24 cellular contexts compared by ENCODE assay signal in the genomic region with DNA sequence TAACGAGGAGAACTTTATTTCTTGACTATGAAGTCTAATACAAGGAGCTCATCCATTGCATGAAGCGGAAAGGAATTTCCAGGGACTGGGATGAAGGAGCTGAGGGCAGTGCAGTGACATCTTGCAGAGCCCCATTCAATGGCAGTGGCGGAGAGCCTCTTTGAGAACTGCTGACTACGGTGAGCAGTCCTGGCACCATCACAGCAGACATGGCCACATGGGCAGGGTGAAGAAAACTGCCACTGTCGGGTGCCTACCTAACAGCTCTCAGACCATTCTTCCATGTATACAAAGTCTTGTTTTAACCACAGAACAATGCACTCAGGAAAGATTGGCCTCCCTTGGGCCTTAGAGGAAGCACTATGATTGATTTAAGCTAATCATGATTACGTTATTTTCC.
"Had no signal": no experiment of that assay in that cellular context is flagged by ENCODE, and none has a peak within 500 bp of the region (broad histone marks: within the 10 kb centered on the region; RNA-seq: fewer than 3 reads in every experiment).

No MANE protein-coding gene starts in this region.

- H3K27ac ChIP-seq: KMS-11, PC-9, Peyer's patch, SJSA1, SK-N-MC had no signal

- H3K4me3 ChIP-seq: K562, PC-9, Peyer's patch, SJSA1, SK-N-MC had no signal

- H3K27ac Mint-ChIP-seq: IgD-negative memory B cell had no signal

- ATAC-seq: K562, Right ventricle myocardium inferior had no signal

- H3K4me3 Mint-ChIP-seq: IgD-negative memory B cell had no signal

- DNase-seq: Kasumi-1; MM.1S; NCI-H1092 treated with DMSO at 0.1 percent for 48 hours; NCI-H1436; NCI-H187; NCI-H2029; NCI-H2081 treated with DMSO at 0.1 percent for 48 hours; NCI-H2171; NCI-H226; NCI-H446; NCI-H510A; NCI-H524 treated with DMSO at 0.1 percent for 48 hours; NCI-H774; NK-92 treated with Interleukin-12 subunit alpha and Interleukin-12 subunit beta, amount 100 ng/mL, for 24 hours; OCI-M1; PC-9; Peyer's patch; SIG-M5 had no signal

- H3K27me3 ChIP-seq: Peyer's patch, SJSA1 had no signal

- H3K9me3 ChIP-seq: Peyer's patch, SJSA1 had no signal

- H3K27me3 Mint-ChIP-seq: IgD-negative memory B cell had no signal

- H2AFZ ChIP-seq: PC-9 had no signal

- H3K4me2 ChIP-seq: KMS-11, PC-9 had no signal

- H3K9ac ChIP-seq: KMS-11 had no signal

- H3K36me3 Mint-ChIP-seq: IgD-negative memory B cell had no signal

- H3K4me1 ChIP-seq: Peyer's patch, SJSA1 had no signal

- H3K36me3 ChIP-seq: Peyer's patch, SJSA1 had no signal
